26 cellular contexts compared by ENCODE assay signal in genomic region chr12:123472438-123472849, GRCh38.
"Had no signal": no experiment of that assay in that cellular context is flagged by ENCODE, and none has a peak within 500 bp of the region (broad histone marks: within the 10 kb centered on the region; RNA-seq: fewer than 3 reads in every experiment).

No MANE protein-coding gene starts in this region.

- H3K27ac Mint-ChIP-seq: activated naive CD8-positive, alpha-beta T cell; activated T-cell treated with anti-CD3 and anti-CD28 coated beads, Interleukin-2, amount 50 U/mL, for 72 hours; immature natural killer cell; nephron; progenitor cell of endocrine pancreas; stimulated activated naive CD8-positive, alpha-beta T cell treated with anti-CD3 and anti-CD28 coated beads, Interleukin-15, Interleukin-2, amounts not matched to agents 100 ng/mL and 50 ng/mL, for 24 hours; T-helper 2 cell treated with Interferon-gamma antibody and Interleukin-4, amounts not matched to agents 5 μg/mL and 100 μg/mL, for 36 hours had no signal

- H3K27me3 Mint-ChIP-seq: activated naive CD8-positive, alpha-beta T cell; progenitor cell of endocrine pancreas; stimulated activated naive CD8-positive, alpha-beta T cell treated with anti-CD3 and anti-CD28 coated beads, Interleukin-15, Interleukin-2, amounts not matched to agents 100 ng/mL and 50 ng/mL, for 24 hours had no signal

- H3K36me3 Mint-ChIP-seq: activated naive CD8-positive, alpha-beta T cell had no signal

- ATAC-seq: activated T-cell treated with anti-CD3 and anti-CD28 coated beads, Interleukin-2, amount 50 U/mL, for 72 hours; body of pancreas; mucosa of descending colon had no signal

- H3K9me3 Mint-ChIP-seq: activated T-cell treated with anti-CD3 and anti-CD28 coated beads, Interleukin-2, amount 50 U/mL, for 72 hours; immature natural killer cell; nephron; stimulated activated naive CD8-positive, alpha-beta T cell treated with anti-CD3 and anti-CD28 coated beads, Interleukin-15, Interleukin-2, amounts not matched to agents 100 ng/mL and 50 ng/mL, for 24 hours; T-helper 2 cell treated with Interferon-gamma antibody and Interleukin-4, amounts not matched to agents 5 μg/mL and 100 μg/mL, for 36 hours had no signal

- H3K4me3 Mint-ChIP-seq: activated naive CD8-positive, alpha-beta T cell; activated T-cell treated with anti-CD3 and anti-CD28 coated beads, Interleukin-2, amount 50 U/mL, for 72 hours; immature natural killer cell; nephron; stimulated activated naive CD8-positive, alpha-beta T cell treated with anti-CD3 and anti-CD28 coated beads, Interleukin-15, Interleukin-2, amounts not matched to agents 100 ng/mL and 50 ng/mL, for 24 hours; T-helper 2 cell treated with Interferon-gamma antibody and Interleukin-4, amounts not matched to agents 5 μg/mL and 100 μg/mL, for 36 hours had no signal

- DNase-seq: activated CD4-positive, alpha-beta T cell treated with anti-CD3 and anti-CD28 coated beads for 4 hours; activated CD4-positive, alpha-beta T cell treated with anti-CD3 and anti-CD28 coated beads, Interleukin-2, amount 50 U/mL, for 4 hours; activated naive CD4-positive, alpha-beta T cell treated with Interleukin-2 at 50 U/mL for 16 hours; activated T-cell treated with anti-CD3 and anti-CD28 coated beads for 4 hours; activated T-cell treated with anti-CD3 and anti-CD28 coated beads, Interleukin-2, amount 50 U/mL, for 72 hours; body of pancreas; dermis blood vessel endothelial cell; effector CD8-positive, alpha-beta T cell; head of caudate nucleus; hypothalamus; immature natural killer cell; kidney; lower lobe of right lung; mesendoderm; mucosa of descending colon; retina; spleen; stimulated activated CD4-positive, alpha-beta T cell treated with anti-CD3 and anti-CD28 coated beads, Interleukin-2, amount 100 ng/mL, for 48 hours; upper lobe of right lung had no signal

- H3K4me3 ChIP-seq: body of pancreas, lower lobe of right lung, mucosa of descending colon, spleen, thyroid gland, upper lobe of right lung had no signal

- H3K27me3 ChIP-seq: body of pancreas, spleen, thyroid gland, upper lobe of right lung had no signal

- H3K4me1 ChIP-seq: body of pancreas, upper lobe of right lung had no signal

- H3K27ac ChIP-seq: body of pancreas, lower lobe of right lung, spleen, upper lobe of right lung, VCaP had no signal

- H3K9me3 ChIP-seq: body of pancreas, lower lobe of right lung, mucosa of descending colon, spleen, thyroid gland, upper lobe of right lung had no signal
